Comparison of ENCODE assay signal across 17 cellular contexts in the genomic region with DNA sequence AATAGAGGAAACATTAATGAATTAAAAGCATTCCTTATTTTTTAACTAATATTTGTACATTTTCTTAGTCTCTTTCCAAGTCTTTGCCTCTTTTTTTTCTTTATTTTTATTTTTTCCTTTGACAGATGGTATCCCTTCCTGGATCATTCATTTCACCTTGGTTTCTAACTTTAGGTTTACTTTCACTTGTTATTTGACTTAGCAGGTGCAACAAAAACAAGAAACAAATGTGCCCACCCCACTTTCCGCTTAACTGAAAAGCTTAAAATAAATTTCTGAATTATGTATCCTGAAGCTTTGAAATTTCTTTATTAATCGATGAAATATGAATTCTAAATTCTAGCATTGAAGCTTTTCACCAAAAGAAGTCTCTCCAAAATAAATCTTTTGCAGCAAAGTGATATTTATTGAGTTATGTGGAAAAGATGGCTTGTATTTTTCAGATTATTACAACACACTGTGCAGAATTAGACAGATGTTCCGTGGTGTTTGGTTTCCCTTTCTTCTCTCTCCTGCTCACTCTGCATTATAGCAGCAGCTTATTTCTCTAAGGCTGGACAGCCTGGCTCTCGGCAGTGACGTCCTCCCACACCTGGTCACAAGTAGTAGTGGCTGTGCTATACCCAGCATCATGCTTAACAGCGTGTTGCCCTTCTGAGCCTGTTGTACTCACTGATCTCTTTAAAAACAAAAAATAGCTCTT.
DNase-seq lines count a peak whose midpoint lies in the region; FAIRE-seq and TF ChIP-seq lines count a peak whose summit lies in the region.
"Had no signal": no experiment of that assay in that cellular context is flagged by ENCODE, and none has a peak within 500 bp of the region (broad histone marks: within the 10 kb centered on the region; RNA-seq: fewer than 3 reads in every experiment).

No MANE protein-coding gene starts in this region.

- no peak for TF ChIP-seq POLR2A in GM12892 (IDR thresholded peaks at IDR 0.05; ENCODE audit: low read depth, low read length)

- peaks cover 8 to 31% (median 29%) of the 10 kb centered on the region in 3 donors for H3K36me3 Mint-ChIP-seq in immature natural killer cell

- peaks cover 14 to 26% of the 10 kb centered on the region in 2 donors for H3K4me1 Mint-ChIP-seq in immature natural killer cell

- peak overlapping the region; percentile 66 to 89 (median 78) for H3K27ac Mint-ChIP-seq in immature natural killer cell
- H3K27ac Mint-ChIP-seq: activated naive CD4-positive, alpha-beta T cell treated with anti-CD3 and anti-CD28 coated beads for 36 hours; neural progenitor cell had no signal

- DNase-seq in DMS153 (lab: John Stamatoyannopoulos, UW) = peak; percentile 11
- no peak for DNase-seq in DMS153 treated with DMSO at 0.1 percent for 48 hours (lab: John Stamatoyannopoulos, UW; ENCODE audit: unreplicated experiment)
- no peak for DNase-seq in GM12892 (ENCODE audit: insufficient read length)
- DNase-seq in MV-4-11 (lab: John Stamatoyannopoulos, UW) = peak; percentile 19
- DNase-seq in immature natural killer cell = no peak
- no peak for DNase-seq in putamen (ENCODE audit: low spot score)
- no peak for DNase-seq in GM10266 (ENCODE audit: extremely low spot score)
- DNase-seq in activated naive CD4-positive, alpha-beta T cell (lab: John Stamatoyannopoulos, UW) = no peak
- DNase-seq: 8988T; activated naive CD4-positive, alpha-beta T cell treated with anti-CD3 and anti-CD28 coated beads for 36 hours; brain microvascular endothelial cell; CD4-positive, CD25-positive, alpha-beta regulatory T cell; NCI-H1694 treated with DMSO at 0.1 percent for 48 hours; Right ventricle myocardium superior had no signal

- no peaks in the 10 kb centered on the region for H3K9me3 Mint-ChIP-seq in immature natural killer cell
- H3K9me3 Mint-ChIP-seq: CD4-positive, CD25-positive, alpha-beta regulatory T cell; dendritic cell treated with granulocyte-macrophage colony-stimulating factor and Interleukin-4, amounts not matched to agents 40 ng/mL and 50 ng/mL, for 4 days; GM23338 had no signal

- peaks cover 0 to 10% (median 2%) of the 10 kb centered on the region in 3 donors for H3K27me3 Mint-ChIP-seq in immature natural killer cell (ENCODE audit: low read depth in 3 of 3)
- H3K27me3 Mint-ChIP-seq: CD4-positive, CD25-positive, alpha-beta regulatory T cell; dendritic cell treated with granulocyte-macrophage colony-stimulating factor and Interleukin-4, amounts not matched to agents 40 ng/mL and 50 ng/mL, for 4 days had no signal

- H3K4me3 Mint-ChIP-seq in immature natural killer cell = no peak overlapping the region
- H3K4me3 Mint-ChIP-seq: activated naive CD4-positive, alpha-beta T cell treated with anti-CD3 and anti-CD28 coated beads for 36 hours; CD4-positive, CD25-positive, alpha-beta regulatory T cell; dendritic cell treated with granulocyte-macrophage colony-stimulating factor and Interleukin-4, amounts not matched to agents 40 ng/mL and 50 ng/mL, for 4 days; GM23338 had no signal

- TF ChIP-seq CTCF in GM10266 (IDR thresholded peaks at IDR 0.05; ENCODE audit: control insufficient read depth, insufficient read depth, low read depth, missing control alignments) = no peak

- FAIRE-seq in GM12892 (lab: Jason Lieb, UNC) = peak; percentile 5

Comparison
In these comparisons a context has a peak if more than half of its experiments do, and no peak if none do; other contexts are left out.
1. DNase-seq: peak in DMS153 (single experiment) and MV-4-11 (single experiment); none in DMS153 treated with DMSO at 0.1 percent for 48 hours (single experiment), GM12892 (single experiment), immature natural killer cell (0 of 3), putamen (single experiment), GM10266 (single experiment) and activated naive CD4-positive, alpha-beta T cell (0 of 4).